ENCODE assay signal across 8 cellular contexts in the genomic region with DNA sequence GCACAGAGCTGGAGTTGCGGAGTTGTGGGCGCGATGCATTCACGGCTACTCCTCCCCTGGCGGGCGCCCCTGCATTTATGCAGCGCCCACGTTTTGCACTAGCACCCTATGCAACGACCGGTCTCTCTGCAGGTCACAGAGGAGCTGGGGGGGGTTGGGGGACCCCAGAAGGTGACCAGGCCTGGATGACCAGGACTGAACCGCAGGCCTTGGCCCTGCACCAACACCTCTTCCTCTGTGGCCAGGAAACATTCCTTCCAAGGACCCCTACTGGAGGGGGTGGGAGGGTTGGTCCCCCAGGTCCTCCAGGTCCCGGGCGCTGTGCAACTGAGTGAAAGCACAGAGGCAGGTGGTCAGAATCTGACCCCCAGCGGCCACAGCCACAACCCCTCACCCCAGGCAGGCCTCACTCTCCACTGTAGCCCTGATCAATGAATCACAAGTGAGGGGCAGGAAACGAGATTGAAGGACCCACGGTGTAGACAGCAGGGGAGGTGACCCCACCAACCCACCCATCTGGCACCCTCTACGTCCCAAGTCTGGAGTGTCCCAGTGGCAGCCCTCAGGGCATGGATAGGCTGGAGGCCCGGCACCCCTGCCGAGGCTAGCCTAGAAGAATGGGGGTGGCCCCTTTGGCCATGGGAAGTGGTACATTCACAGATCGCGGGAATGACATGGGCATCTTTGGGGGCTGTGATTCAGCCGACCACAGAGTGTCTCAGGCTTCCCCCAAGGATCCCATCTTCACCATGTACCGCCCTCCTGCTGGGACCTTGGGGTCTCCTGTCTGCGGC. TPM values are rescaled to one million over a fixed set of nuclear protein-coding genes. Genes with fewer than 3 reads are reported as not detected.
DNase-seq lines count a peak whose midpoint lies in the region; ATAC-seq, FAIRE-seq and TF ChIP-seq lines count a peak whose summit lies in the region.

No MANE protein-coding gene starts in this region.

- no peaks in the 10 kb centered on the region for H3K9me3 ChIP-seq in naive thymus-derived CD4-positive, alpha-beta T cell (ENCODE audit: control insufficient read depth in 2 of 3, low read length in 3 of 3)

- H3K36me3 Mint-ChIP-seq in naive thymus-derived CD4-positive, alpha-beta T cell, result no peaks in the 10 kb centered on the region

- ATAC-seq in GM18517 (IDR thresholded peaks at IDR 0.05; ENCODE audit: unreplicated experiment) (peak; percentile 8), GM19395 (IDR thresholded peaks at IDR 0.05; ENCODE audit: unreplicated experiment) (no peak)
- ATAC-seq in naive thymus-derived CD4-positive, alpha-beta T cell, result no peak

- no peaks in the 10 kb centered on the region for H3K79me2 ChIP-seq in KMS-11 (ENCODE audit: insufficient read depth, low read depth)

- H4K20me1 ChIP-seq in KMS-11 (ENCODE audit: insufficient read depth), result no peaks in the 10 kb centered on the region

- TF ChIP-seq POLR2A in H54 (IDR thresholded peaks at IDR 0.05; ENCODE audit: low read depth, low read length), result no peak

- H3K27me3 ChIP-seq in KMS-11 (ENCODE audit: insufficient read depth, low read depth), result no peaks in the 10 kb centered on the region
- no peaks in the 10 kb centered on the region for H3K27me3 ChIP-seq in naive thymus-derived CD4-positive, alpha-beta T cell (ENCODE audit: control insufficient read depth in 2 of 2, insufficient read depth in 2 of 2, low read length in 2 of 2)

- H3K9me3 Mint-ChIP-seq in naive thymus-derived CD4-positive, alpha-beta T cell, result peaks cover 0 to 4% (median 0%) of the 10 kb centered on the region in 11 donors

- H3K27me3 Mint-ChIP-seq in naive thymus-derived CD4-positive, alpha-beta T cell, result no peaks in the 10 kb centered on the region

- peak overlapping the region; percentile 93 for H3K4me2 ChIP-seq in KMS-11

- POLR2A ChIA-PET in naive thymus-derived CD4-positive, alpha-beta T cell (lab: Charles Lee), result interaction anchor here (0.6 to 4.1 kb wide), 11 partner anchors 10 to 163 kb away, joined by 3 to 41 read pairs (median 7); a partner anchor contains a TSS

- peak overlapping the region; percentile 90 for H3K9ac ChIP-seq in KMS-11

- CTCF ChIA-PET in naive thymus-derived CD4-positive, alpha-beta T cell (lab: Charles Lee), result interaction anchor here (0.7 kb wide), 1 partner anchor 21 kb away, joined by 3 read pairs; no protein-coding TSS in a partner anchor

- H3K27ac Mint-ChIP-seq in naive thymus-derived CD4-positive, alpha-beta T cell, result peak overlapping the region; percentile 85 to 99 (median 97)

- peak overlapping the region; percentile 91 to 97 (median 94) for H3K4me3 Mint-ChIP-seq in naive thymus-derived CD4-positive, alpha-beta T cell

- no peaks in the 10 kb centered on the region for H3K36me3 ChIP-seq in KMS-11 (ENCODE audit: insufficient read depth)
- H3K36me3 ChIP-seq in naive thymus-derived CD4-positive, alpha-beta T cell (ENCODE audit: control insufficient read depth in 2 of 3, insufficient read depth in 3 of 3, low read length in 3 of 3), result no peaks in the 10 kb centered on the region

- intact Hi-C loops in naive thymus-derived CD4-positive, alpha-beta T cell (cut with micrococcal nuclease), result loop anchor here (1.0 to 5.0 kb wide), 9 partner anchors 7 to 200 kb away; a partner anchor contains a TSS

- H3K4me1 Mint-ChIP-seq in naive thymus-derived CD4-positive, alpha-beta T cell, result peaks cover 19 to 56% (median 24%) of the 10 kb centered on the region in 7 donors

- peak; percentile 64 for DNase-seq in coronary artery (ENCODE audit: low spot score)
- no peak for DNase-seq in naive thymus-derived CD4-positive, alpha-beta T cell
- DNase-seq in H54 (ENCODE audit: insufficient read length, low spot score), result no peak
- DNase-seq in hepatic stellate cell (ENCODE audit: low spot score), result no peak
- no peak for DNase-seq in activated gamma-delta T cell (lab: John Stamatoyannopoulos, UW)

- TF ChIP-seq CTCF in KMS-11 (conservative IDR thresholded peaks at IDR 0.05; ENCODE audit: low read depth, low read length) (no peak), coronary artery (IDR thresholded peaks at IDR 0.05) (no peak)

- FAIRE-seq in H54 (lab: Jason Lieb, UNC), result no peak

- H2AFZ ChIP-seq in KMS-11 (ENCODE audit: low read depth), result peak overlapping the region; percentile 64

- H3K4me1 ChIP-seq in KMS-11 (ENCODE audit: low read depth, poor library complexity, severe bottlenecking), result peaks cover 27% of the 10 kb centered on the region
- H3K4me1 ChIP-seq in naive thymus-derived CD4-positive, alpha-beta T cell (ENCODE audit: control insufficient read depth in 2 of 2, insufficient read depth in 2 of 2, low read length in 2 of 2), result peaks cover 28 to 45% of the 10 kb centered on the region in 2 donors

- H3K4me3 ChIP-seq in KMS-11 (IDR thresholded peaks at IDR 0.05; ENCODE audit: insufficient read depth, low read depth, low read length) (no peak overlapping the region), coronary artery (peak overlapping the region; percentile 74)
- H3K4me3 ChIP-seq in naive thymus-derived CD4-positive, alpha-beta T cell (ENCODE audit: low read length), result peak overlapping the region; percentile 72

- H3K27ac ChIP-seq in KMS-11 (peak overlapping the region; percentile 95), coronary artery (peak overlapping the region; percentile 95 to 99)
- peak overlapping the region; percentile 99 for H3K27ac ChIP-seq in naive thymus-derived CD4-positive, alpha-beta T cell (ENCODE audit: low read depth, low read length)

RNA-seq across cellular contexts. Expression of a gene that starts 11.1 kb away (rescaled TPM):
- total RNA-seq in naive thymus-derived CD4-positive, alpha-beta T cell, result 100 to 1,000 TPM; 190 to 347 (median 238) TPM
- 10 to 100 TPM; 28.8 to 52.9 TPM for polyA plus RNA-seq in naive thymus-derived CD4-positive, alpha-beta T cell

RNA-seq across cellular contexts. Expression of a gene that starts 34.0 kb away (rescaled TPM):
- 100 to 1,000 TPM in 4 of 5 experiments, 10 to 100 TPM in 1; 93.2 to 269 (median 117) TPM for total RNA-seq in naive thymus-derived CD4-positive, alpha-beta T cell
- polyA plus RNA-seq in naive thymus-derived CD4-positive, alpha-beta T cell, result 100 to 1,000 TPM in 1 of 2 donors, 10 to 100 TPM in 1; 49.5 to 114 TPM

RNA-seq across cellular contexts. Expression of a gene that starts 34.6 kb away (rescaled TPM):
- 10 to 100 TPM; 12.2 to 26.8 (median 15.7) TPM for total RNA-seq in naive thymus-derived CD4-positive, alpha-beta T cell
- 1 to 10 TPM in 1 of 2 donors, under 1 TPM in 1; 0.73 to 1.9 TPM for polyA plus RNA-seq in naive thymus-derived CD4-positive, alpha-beta T cell

RNA-seq across cellular contexts. Expression of a gene that starts 46.6 kb away (rescaled TPM):
- 10 to 100 TPM; 53.0 to 70.8 (median 67.5) TPM for total RNA-seq in naive thymus-derived CD4-positive, alpha-beta T cell
- 1 to 10 TPM; 5.2 to 6.5 TPM for polyA plus RNA-seq in naive thymus-derived CD4-positive, alpha-beta T cell
